In genomic region chr2:173119069-173119807, GRCh38 we compare ENCODE assay signal across 10 cellular contexts. TPM values are rescaled to one million over a fixed set of nuclear protein-coding genes. Genes with fewer than 3 reads are reported as not detected.
DNase-seq lines count a peak whose midpoint lies in the region; ATAC-seq and TF ChIP-seq lines count a peak whose summit lies in the region.
"Had no signal": no experiment of that assay in that cellular context is flagged by ENCODE, and none has a peak within 500 bp of the region (broad histone marks: within the 10 kb centered on the region; RNA-seq: fewer than 3 reads in every experiment).

No MANE protein-coding gene starts in this region.

- H3K27me3 Mint-ChIP-seq in activated CD8-positive, alpha-beta T cell treated with anti-CD3 and anti-CD28 coated beads for 36 hours: peaks cover 7% of the 10 kb centered on the region
- H3K27me3 Mint-ChIP-seq in activated CD8-positive, alpha-beta T cell treated with anti-CD3 and anti-CD28 coated beads, Interleukin-2, amount 10 ng/mL, durations not matched to agents 7 days and 5 days (ENCODE audit: low read depth): no peaks in the 10 kb centered on the region

- TF ChIP-seq EP300 in gastroesophageal sphincter (IDR thresholded peaks at IDR 0.05): no peak

- no peak overlapping the region for H3K56ac ChIP-seq in mesendoderm (ENCODE audit: low read length)

- H3K9me3 Mint-ChIP-seq in activated CD8-positive, alpha-beta T cell treated with anti-CD3 and anti-CD28 coated beads for 36 hours: no peaks in the 10 kb centered on the region
- peaks cover 14% of the 10 kb centered on the region for H3K9me3 Mint-ChIP-seq in activated CD8-positive, alpha-beta T cell treated with anti-CD3 and anti-CD28 coated beads, Interleukin-2, amount 10 ng/mL, durations not matched to agents 7 days and 5 days (ENCODE audit: insufficient read depth)
- H3K9me3 Mint-ChIP-seq: stimulated activated effector memory CD8-positive, alpha-beta T cell treated with anti-CD3 and anti-CD28 coated beads, Interleukin-12 subunit alpha, Interleukin-12 subunit beta, amount 100 ng/mL, for 72 hours had no signal

- TF ChIP-seq CTCF in activated CD8-positive, alpha-beta T cell treated with anti-CD3 and anti-CD28 coated beads for 36 hours (IDR thresholded peaks at IDR 0.05): no peak
- TF ChIP-seq CTCF in gastroesophageal sphincter (IDR thresholded peaks at IDR 0.05) (no peak), upper lobe of right lung (IDR thresholded peaks at IDR 0.05) (no peak)

- H3K36me3 Mint-ChIP-seq in activated CD8-positive, alpha-beta T cell treated with anti-CD3 and anti-CD28 coated beads for 36 hours (ENCODE audit: low read depth): no peaks in the 10 kb centered on the region
- peaks cover 8% of the 10 kb centered on the region for H3K36me3 Mint-ChIP-seq in activated CD8-positive, alpha-beta T cell treated with anti-CD3 and anti-CD28 coated beads, Interleukin-2, amount 10 ng/mL, durations not matched to agents 7 days and 5 days (ENCODE audit: low read depth)
- H3K36me3 Mint-ChIP-seq: stimulated activated effector memory CD8-positive, alpha-beta T cell treated with anti-CD3 and anti-CD28 coated beads, Interleukin-12 subunit alpha, Interleukin-12 subunit beta, amount 100 ng/mL, for 72 hours had no signal

- CTCF ChIA-PET in activated CD8-positive, alpha-beta T cell treated with anti-CD3 and anti-CD28 coated beads for 36 hours (lab: Charles Lee): interaction anchor here (1.1 kb wide), 1 partner anchor 10 kb away, joined by 4 read pairs; no protein-coding TSS in a partner anchor
- CTCF ChIA-PET in activated CD8-positive, alpha-beta T cell treated with anti-CD3 and anti-CD28 coated beads, Interleukin-2, amount 10 ng/mL, durations not matched to agents 7 days and 5 days (lab: Charles Lee): no interaction called here

- ATAC-seq in activated CD8-positive, alpha-beta T cell treated with anti-CD3 and anti-CD28 coated beads for 36 hours: peak; percentile 39
- ATAC-seq in activated CD8-positive, alpha-beta T cell treated with anti-CD3 and anti-CD28 coated beads, Interleukin-2, amount 10 ng/mL, durations not matched to agents 7 days and 5 days: no peak
- ATAC-seq in gastroesophageal sphincter: peak; percentile 48
- peak; percentile 61 for ATAC-seq in upper lobe of right lung
- ATAC-seq: stimulated activated effector memory CD8-positive, alpha-beta T cell treated with anti-CD3 and anti-CD28 coated beads, Interleukin-12 subunit alpha, Interleukin-12 subunit beta, amount 100 ng/mL, for 72 hours had no signal

- H3K18ac ChIP-seq in mesendoderm (ENCODE audit: low read length): no peak overlapping the region

- H3K79me1 ChIP-seq in mesendoderm (ENCODE audit: low read length): no peaks in the 10 kb centered on the region

- no peak overlapping the region for H3K4me2 ChIP-seq in mesendoderm (ENCODE audit: low read length)

- no peak overlapping the region for H3K4me3 ChIP-seq in gastroesophageal sphincter
- no peak overlapping the region for H3K4me3 ChIP-seq in upper lobe of right lung
- H3K4me3 ChIP-seq in mesendoderm (ENCODE audit: low read length): no peak overlapping the region

- H3K9ac ChIP-seq in mesendoderm (ENCODE audit: low read length): no peak overlapping the region

- peaks cover 8% of the 10 kb centered on the region for H3K4me1 Mint-ChIP-seq in activated CD8-positive, alpha-beta T cell treated with anti-CD3 and anti-CD28 coated beads for 36 hours (ENCODE audit: low read depth)
- H3K4me1 Mint-ChIP-seq in activated CD8-positive, alpha-beta T cell treated with anti-CD3 and anti-CD28 coated beads, Interleukin-2, amount 10 ng/mL, durations not matched to agents 7 days and 5 days (ENCODE audit: low read depth): no peaks in the 10 kb centered on the region

- H4K5ac ChIP-seq in mesendoderm (ENCODE audit: low read length): no peak overlapping the region

- H3K4me1 ChIP-seq in gastroesophageal sphincter (peaks cover 7 to 77% (median 14%) of the 10 kb centered on the region in 3 donors), upper lobe of right lung (peaks cover 11% of the 10 kb centered on the region), mesendoderm (ENCODE audit: control insufficient read depth, low read depth, low read length) (no peaks in the 10 kb centered on the region)

- H3K9me3 ChIP-seq in gastroesophageal sphincter (no peaks in the 10 kb centered on the region), upper lobe of right lung (no peaks in the 10 kb centered on the region)

- no peak overlapping the region for H4K8ac ChIP-seq in mesendoderm (ENCODE audit: low read depth, low read length)

- no peak overlapping the region for H3K4ac ChIP-seq in mesendoderm (ENCODE audit: low read depth, low read length)

- no peak overlapping the region for H2BK5ac ChIP-seq in mesendoderm (ENCODE audit: low read length)

- TF ChIP-seq POLR2A in gastroesophageal sphincter (IDR thresholded peaks at IDR 0.05): no peak

- H3K4me3 Mint-ChIP-seq in activated CD8-positive, alpha-beta T cell treated with anti-CD3 and anti-CD28 coated beads for 36 hours: no peak overlapping the region
- H3K4me3 Mint-ChIP-seq in activated CD8-positive, alpha-beta T cell treated with anti-CD3 and anti-CD28 coated beads, Interleukin-2, amount 10 ng/mL, durations not matched to agents 7 days and 5 days: no peak overlapping the region
- H3K4me3 Mint-ChIP-seq: stimulated activated effector memory CD8-positive, alpha-beta T cell treated with anti-CD3 and anti-CD28 coated beads, Interleukin-12 subunit alpha, Interleukin-12 subunit beta, amount 100 ng/mL, for 72 hours had no signal

- no peak overlapping the region for H3K27ac Mint-ChIP-seq in activated CD8-positive, alpha-beta T cell treated with anti-CD3 and anti-CD28 coated beads for 36 hours
- no peak overlapping the region for H3K27ac Mint-ChIP-seq in activated CD8-positive, alpha-beta T cell treated with anti-CD3 and anti-CD28 coated beads, Interleukin-2, amount 10 ng/mL, durations not matched to agents 7 days and 5 days
- H3K27ac Mint-ChIP-seq: stimulated activated effector memory CD8-positive, alpha-beta T cell treated with anti-CD3 and anti-CD28 coated beads, Interleukin-12 subunit alpha, Interleukin-12 subunit beta, amount 100 ng/mL, for 72 hours had no signal

- H2AK5ac ChIP-seq in mesendoderm (ENCODE audit: low read length): no peak overlapping the region

- no peak for DNase-seq in activated CD8-positive, alpha-beta T cell treated with anti-CD3 and anti-CD28 coated beads for 36 hours
- DNase-seq in activated CD8-positive, alpha-beta T cell treated with anti-CD3 and anti-CD28 coated beads, Interleukin-2, amount 10 ng/mL, durations not matched to agents 7 days and 5 days: no peak
- peak; percentile 97 to 98 for DNase-seq in NCI-H524 (lab: John Stamatoyannopoulos, UW)
- DNase-seq in upper lobe of right lung: no peak
- DNase-seq in mesendoderm: no peak
- DNase-seq in HCEC 1CT: no peak
- DNase-seq in SIG-M5 treated with dmso at 0.1 percent for 504 hours (lab: John Stamatoyannopoulos, UW; ENCODE audit: unreplicated experiment): no peak
- DNase-seq: NCI-H2107 had no signal

- H2BK15ac ChIP-seq in mesendoderm (replicated peaks; ENCODE audit: low read depth): no peak overlapping the region

- 0 to 60% methylated on average over 1 to 2 of the region's 5 CpGs for WGBS in gastroesophageal sphincter (ENCODE audit: low coverage in 1 of 2), 2 donors
- no CpG with 5 or more reads among the region's 5 CpGs for WGBS in mesendoderm (ENCODE audit: extremely low coverage, insufficient coverage, low lambda C conversion rate)

- H3K36me3 ChIP-seq in gastroesophageal sphincter: no peaks in the 10 kb centered on the region
- H3K36me3 ChIP-seq in upper lobe of right lung: no peaks in the 10 kb centered on the region
- H3K36me3 ChIP-seq in mesendoderm (ENCODE audit: control insufficient read depth, insufficient read depth, low read length): no peaks in the 10 kb centered on the region

- no peak overlapping the region for H3K23ac ChIP-seq in mesendoderm (ENCODE audit: low read length)

- no peaks in the 10 kb centered on the region for H3K79me2 ChIP-seq in mesendoderm (ENCODE audit: control insufficient read depth, insufficient read depth, low read length)

- POLR2A ChIA-PET in activated CD8-positive, alpha-beta T cell treated with anti-CD3 and anti-CD28 coated beads for 36 hours (lab: Charles Lee): no interaction called here
- POLR2A ChIA-PET in activated CD8-positive, alpha-beta T cell treated with anti-CD3 and anti-CD28 coated beads, Interleukin-2, amount 10 ng/mL, durations not matched to agents 7 days and 5 days (lab: Charles Lee): no interaction called here

- intact Hi-C loops in activated CD8-positive, alpha-beta T cell treated with anti-CD3 and anti-CD28 coated beads for 36 hours (cut with micrococcal nuclease): no loop called here
- intact Hi-C loops in upper lobe of right lung (cut with DNase I): no loop called here

- H3K27me3 ChIP-seq in gastroesophageal sphincter (no peaks in the 10 kb centered on the region), upper lobe of right lung (no peaks in the 10 kb centered on the region), mesendoderm (ENCODE audit: insufficient read depth, low read length, poor library complexity) (no peaks in the 10 kb centered on the region)

- H2BK120ac ChIP-seq in mesendoderm (ENCODE audit: low read depth, low read length): no peak overlapping the region

- H3K27ac ChIP-seq in gastroesophageal sphincter: peak overlapping the region; percentile 8 to 79 (median 68)
- H3K27ac ChIP-seq in upper lobe of right lung: no peak overlapping the region
- H3K27ac ChIP-seq in mesendoderm (ENCODE audit: low read depth, low read length): no peak overlapping the region

RNA-seq across cellular contexts. Expression of gene MAP3K20, which starts 43.6 kb away (rescaled TPM):
- 10 to 100 TPM in 1 of 2 experiments, 1 to 10 TPM in 1; 8.0 to 10.2 TPM for total RNA-seq in activated CD8-positive, alpha-beta T cell treated with anti-CD3 and anti-CD28 coated beads for 36 hours
- 10 to 100 TPM; 15.6 to 16.0 TPM for total RNA-seq in activated CD8-positive, alpha-beta T cell treated with anti-CD3 and anti-CD28 coated beads, Interleukin-2, amount 10 ng/mL, durations not matched to agents 7 days and 5 days
- total RNA-seq in gastroesophageal sphincter (100 to 1,000 TPM; 318 to 496 (median 327) TPM), upper lobe of right lung (52.0 TPM)
- 9.1 TPM for polyA plus RNA-seq in mesendoderm (2013, experiment 1 of 2)
- polyA plus RNA-seq in mesendoderm (2013, experiment 2 of 2): 9.1 TPM

Comparison
In these comparisons a context has a peak if more than half of its experiments do, and no peak if none do; other contexts are left out.
1. DNase-seq: peak in NCI-H524 (2 of 2); none in activated CD8-positive, alpha-beta T cell treated with anti-CD3 and anti-CD28 coated beads for 36 hours (single experiment), activated CD8-positive, alpha-beta T cell treated with anti-CD3 and anti-CD28 coated beads, Interleukin-2, amount 10 ng/mL, durations not matched to agents 7 days and 5 days (single experiment), upper lobe of right lung (single experiment), mesendoderm (single experiment), HCEC 1CT (single experiment) and SIG-M5 treated with dmso at 0.1 percent for 504 hours (single experiment).
2. H3K27ac ChIP-seq: peak in gastroesophageal sphincter (4 of 4); none in upper lobe of right lung (single experiment) and mesendoderm (single experiment).